ENCODE assay signal across 28 cellular contexts in genomic region chr19:50654882-50655281, GRCh38. TPM values are rescaled to one million over a fixed set of nuclear protein-coding genes. Genes with fewer than 3 reads are reported as not detected.
"Had no signal": no experiment of that assay in that cellular context is flagged by ENCODE, and none has a peak within 500 bp of the region (broad histone marks: within the 10 kb centered on the region; RNA-seq: fewer than 3 reads in every experiment).

No MANE protein-coding gene starts in this region.

- H3K4me1 ChIP-seq: psoas muscle had no signal

- ATAC-seq: activated CD8-positive, alpha-beta memory T cell treated with anti-CD3 and anti-CD28 coated beads, Interleukin-2, amount 10 ng/mL, durations not matched to agents 7 days and 5 days; activated CD8-positive, alpha-beta T cell treated with anti-CD3 and anti-CD28 coated beads for 36 hours; body of pancreas; lower lobe of right lung; mucosa of descending colon; psoas muscle; stimulated activated naive CD8-positive, alpha-beta T cell treated with anti-CD3 and anti-CD28 coated beads, Interleukin-15, Interleukin-2, amounts not matched to agents 100 U/mL and 50 U/mL, for 24 hours; upper lobe of right lung had no signal

- H3K36me3 ChIP-seq: lower lobe of right lung, right atrium auricular region, upper lobe of right lung had no signal

- H3K9me3 ChIP-seq: lower lobe of right lung, mucosa of descending colon, psoas muscle, upper lobe of right lung had no signal

- DNase-seq: activated CD4-positive, alpha-beta T cell treated with anti-CD3 and anti-CD28 coated beads, Interleukin-2, amount 10 ng/mL, durations not matched to agents 7 days and 5 days; activated CD4-positive, CD25-positive, alpha-beta regulatory T cell treated with anti-CD3 and anti-CD28 coated beads, Interleukin-2, amount 50 U/mL, for 72 hours; activated CD8-positive, alpha-beta memory T cell treated with anti-CD3 and anti-CD28 coated beads, Interleukin-2, amount 10 ng/mL, durations not matched to agents 7 days and 5 days; activated CD8-positive, alpha-beta T cell treated with anti-CD3 and anti-CD28 coated beads for 36 hours; activated effector memory CD4-positive, alpha-beta T cell treated with anti-CD3 and anti-CD28 coated beads, Interleukin-2, amount 50 U/mL, for 16 hours; activated naive CD4-positive, alpha-beta T cell treated with anti-CD3 and anti-CD28 coated beads, Interleukin-2, amount 10 ng/mL, durations not matched to agents 7 days and 5 days; activated T-cell treated with anti-CD3 and anti-CD28 coated beads for 4 hours; anterior cingulate cortex; body of pancreas; kidney; lower lobe of right lung; mesendoderm; mucosa of descending colon; psoas muscle; stimulated activated CD4-positive, alpha-beta T cell treated with anti-CD3 and anti-CD28 coated beads, Interleukin-12 subunit alpha, Interleukin-12 subunit beta, amount 100 ng/mL, for 4 hours; stimulated activated CD4-positive, alpha-beta T cell treated with anti-CD3 and anti-CD28 coated beads, Interleukin-4, amount 100 ng/mL, for 4 hours; stimulated activated naive CD8-positive, alpha-beta T cell treated with anti-CD3 and anti-CD28 coated beads, Interleukin-15, Interleukin-2, amounts not matched to agents 100 U/mL and 50 U/mL, for 24 hours; upper lobe of right lung had no signal

- H3K4me3 Mint-ChIP-seq: activated CD4-positive, alpha-beta T cell treated with anti-CD3 and anti-CD28 coated beads, Interleukin-2, amount 10 ng/mL, durations not matched to agents 7 days and 5 days; activated CD8-positive, alpha-beta memory T cell treated with anti-CD3 and anti-CD28 coated beads, Interleukin-2, amount 10 ng/mL, durations not matched to agents 7 days and 5 days; activated CD8-positive, alpha-beta T cell treated with anti-CD3 and anti-CD28 coated beads for 36 hours; activated naive CD4-positive, alpha-beta T cell treated with anti-CD3 and anti-CD28 coated beads, Interleukin-2, amount 10 ng/mL, durations not matched to agents 7 days and 5 days had no signal

- H3K27ac Mint-ChIP-seq: activated CD4-positive, alpha-beta T cell treated with anti-CD3 and anti-CD28 coated beads, Interleukin-2, amount 10 ng/mL, durations not matched to agents 7 days and 5 days; activated CD8-positive, alpha-beta memory T cell treated with anti-CD3 and anti-CD28 coated beads, Interleukin-2, amount 10 ng/mL, durations not matched to agents 7 days and 5 days; activated CD8-positive, alpha-beta T cell treated with anti-CD3 and anti-CD28 coated beads for 36 hours; activated naive CD4-positive, alpha-beta T cell treated with anti-CD3 and anti-CD28 coated beads, Interleukin-2, amount 10 ng/mL, durations not matched to agents 7 days and 5 days had no signal

- H3K27ac ChIP-seq: body of pancreas, lower lobe of right lung, psoas muscle, right atrium auricular region, upper lobe of right lung, VCaP had no signal

- H3K4me3 ChIP-seq: body of pancreas, lower lobe of right lung, mucosa of descending colon, psoas muscle, right atrium auricular region, upper lobe of right lung had no signal

RNA-seq across cellular contexts. Expression of gene C19orf81, which starts 5.6 kb away (rescaled TPM):
- total RNA-seq: activated CD4-positive, alpha-beta T cell treated with anti-CD3 and anti-CD28 coated beads, Interleukin-2, amount 10 ng/mL, durations not matched to agents 7 days and 5 days; body of pancreas; fibroblast of villous mesenchyme; osteoblast; skeletal muscle tissue; T-helper 2 cell treated with Interferon-gamma antibody and Interleukin-4, amounts not matched to agents 100 ng/mL and 5 ng/mL, for 36 hours had no signal
- polyA plus RNA-seq: thymus had no signal

RNA-seq across cellular contexts. Expression of gene SYT3, which starts 15.2 kb away (rescaled TPM):
- total RNA-seq: activated CD4-positive, alpha-beta T cell treated with anti-CD3 and anti-CD28 coated beads, Interleukin-2, amount 10 ng/mL, durations not matched to agents 7 days and 5 days; activated CD8-positive, alpha-beta memory T cell treated with anti-CD3 and anti-CD28 coated beads, Interleukin-2, amount 10 ng/mL, durations not matched to agents 7 days and 5 days; activated CD8-positive, alpha-beta T cell treated with anti-CD3 and anti-CD28 coated beads for 36 hours; cardiac septum; epithelial cell of proximal tubule; fibroblast of villous mesenchyme; skeletal muscle tissue; subcutaneous adipose tissue; T-helper 2 cell treated with Interferon-gamma antibody and Interleukin-4, amounts not matched to agents 100 ng/mL and 5 ng/mL, for 36 hours had no signal
